ENCODE assay signal across 8 cellular contexts in genomic region chr19:13154241-13154778, GRCh38. TPM values are rescaled to one million over a fixed set of nuclear protein-coding genes. Genes with fewer than 3 reads are reported as not detected.
DNase-seq lines count a peak whose midpoint lies in the region; ATAC-seq and TF ChIP-seq lines count a peak whose summit lies in the region.

No MANE protein-coding gene starts in this region.

- DNase-seq in Ammon's horn (ENCODE audit: low spot score) (peak; percentile 72), H7 (peak; percentile 55), RPMI7951 (ENCODE audit: low read depth) (peak; percentile 86), globus pallidus (ENCODE audit: low spot score) (peak; percentile 56), osteoblast (ENCODE audit: insufficient read length, low spot score, missing footprints) (peak; percentile 96)
- peak; percentile 53 to 80 for DNase-seq in activated naive CD4-positive, alpha-beta T cell treated with anti-CD3 and anti-CD28 coated beads, Interleukin-2, amount 50 U/mL, for 72 hours (ENCODE audit: low spot score in 2 of 2)

- H3K36me3 ChIP-seq in H7 (replicated peaks; ENCODE audit: control insufficient read depth, insufficient read depth, low read length) (peaks cover 3% of the 10 kb centered on the region), osteoblast (ENCODE audit: insufficient read depth, low read length) (no peaks in the 10 kb centered on the region)

- peak overlapping the region; percentile 97 to 99 for H3K27ac Mint-ChIP-seq in activated naive CD4-positive, alpha-beta T cell treated with anti-CD3 and anti-CD28 coated beads, Interleukin-2, amount 50 U/mL, for 72 hours

- peaks cover 49% of the 10 kb centered on the region in 2 donors for H3K36me3 Mint-ChIP-seq in activated naive CD4-positive, alpha-beta T cell treated with anti-CD3 and anti-CD28 coated beads, Interleukin-2, amount 50 U/mL, for 72 hours

- no peak for TF ChIP-seq CTCF in osteoblast (IDR thresholded peaks at IDR 0.05; ENCODE audit: extremely low read depth, low read depth, low read length)

- H2AFZ ChIP-seq in osteoblast (ENCODE audit: low read length): no peak overlapping the region

- no peaks in the 10 kb centered on the region for H3K27me3 ChIP-seq in H7 (ENCODE audit: control insufficient read depth, insufficient read depth, low read length)
- no peaks in the 10 kb centered on the region for H3K27me3 ChIP-seq in osteoblast (ENCODE audit: insufficient read depth, low read length)

- peak overlapping the region; percentile 97 for H3K4me2 ChIP-seq in osteoblast (ENCODE audit: insufficient read depth, low read length)

- ATAC-seq in activated naive CD4-positive, alpha-beta T cell treated with anti-CD3 and anti-CD28 coated beads, Interleukin-2, amount 50 U/mL, for 72 hours: peak in 1 of 2 donors; percentile 2
- no peak for ATAC-seq in GM18868 (IDR thresholded peaks at IDR 0.05; ENCODE audit: unreplicated experiment)
- no peak for ATAC-seq in HG03280 (IDR thresholded peaks at IDR 0.05; ENCODE audit: unreplicated experiment)

- H3K4me3 ChIP-seq in H7 (ENCODE audit: insufficient read depth, low read depth, low read length): peak overlapping the region; percentile 99
- H3K4me3 ChIP-seq in osteoblast (ENCODE audit: insufficient read depth, low read length): peak overlapping the region; percentile 71

- no peaks in the 10 kb centered on the region for H3K9me3 ChIP-seq in osteoblast (ENCODE audit: low read depth, low read length)

- peaks cover 17% of the 10 kb centered on the region for H4K20me1 ChIP-seq in osteoblast (ENCODE audit: insufficient read depth, low read length)

- H3K4me1 ChIP-seq in osteoblast (ENCODE audit: insufficient read depth, low read length): peaks cover 29% of the 10 kb centered on the region

- peak overlapping the region; percentile 94 for H3K27ac ChIP-seq in osteoblast (ENCODE audit: low read depth, low read length)

- peaks cover 44% of the 10 kb centered on the region for H3K79me2 ChIP-seq in osteoblast (ENCODE audit: insufficient read depth, low read length)

- no peaks in the 10 kb centered on the region for H3K9me3 Mint-ChIP-seq in activated naive CD4-positive, alpha-beta T cell treated with anti-CD3 and anti-CD28 coated beads, Interleukin-2, amount 50 U/mL, for 72 hours

RNA-seq across cellular contexts. Expression of gene IER2, which starts 4.1 kb away (rescaled TPM):
- 34.5 and 56.4 TPM in 2 replicates for total RNA-seq in H7 (2014; rRNA removed; shearing (Covaris generic))
- 15.3 and 18.5 TPM in 2 replicates for total RNA-seq in RPMI7951 (2014; rRNA removed; shearing (Covaris generic))
- total RNA-seq in activated naive CD4-positive, alpha-beta T cell treated with anti-CD3 and anti-CD28 coated beads, Interleukin-2, amount 50 U/mL, for 72 hours: 100 to 1,000 TPM; 111 to 174 TPM
- 14.8 and 15.9 TPM in 2 replicates for total RNA-seq in osteoblast

RNA-seq across cellular contexts. Expression of gene STX10, which starts 4.1 kb away (rescaled TPM):
- 60.1 and 60.7 TPM in 2 replicates for total RNA-seq in H7 (2014; rRNA removed; shearing (Covaris generic))
- 136 and 162 TPM in 2 replicates for total RNA-seq in RPMI7951 (2014; rRNA removed; shearing (Covaris generic))
- 10 to 100 TPM; 67.2 to 77.1 TPM for total RNA-seq in activated naive CD4-positive, alpha-beta T cell treated with anti-CD3 and anti-CD28 coated beads, Interleukin-2, amount 50 U/mL, for 72 hours
- 78.4 and 81.1 TPM in 2 replicates for total RNA-seq in osteoblast

RNA-seq across cellular contexts. Expression of gene NACC1, which starts 36.2 kb away (rescaled TPM):
- 254 and 292 TPM in 2 replicates for total RNA-seq in H7 (2014; rRNA removed; shearing (Covaris generic))
- 27.9 and 28.0 TPM in 2 replicates for total RNA-seq in RPMI7951 (2014; rRNA removed; shearing (Covaris generic))
- total RNA-seq in activated naive CD4-positive, alpha-beta T cell treated with anti-CD3 and anti-CD28 coated beads, Interleukin-2, amount 50 U/mL, for 72 hours: 10 to 100 TPM; 56.0 to 67.0 TPM
- 53.9 and 62.5 TPM in 2 replicates for total RNA-seq in osteoblast

RNA-seq across cellular contexts. Expression of gene TRMT1, which starts 37.8 kb away (rescaled TPM):
- total RNA-seq in H7 (2014; rRNA removed; shearing (Covaris generic)): 81.5 and 89.1 TPM in 2 replicates
- 39.7 and 46.4 TPM in 2 replicates for total RNA-seq in RPMI7951 (2014; rRNA removed; shearing (Covaris generic))
- total RNA-seq in activated naive CD4-positive, alpha-beta T cell treated with anti-CD3 and anti-CD28 coated beads, Interleukin-2, amount 50 U/mL, for 72 hours: 10 to 100 TPM; 65.5 to 82.4 TPM
- total RNA-seq in osteoblast: 18.6 and 29.7 TPM in 2 replicates

RNA-seq across cellular contexts. Expression of gene LYL1, which starts 51.7 kb away (rescaled TPM):
- 1.5 and 1.7 TPM in 2 replicates for total RNA-seq in H7 (2014; rRNA removed; shearing (Covaris generic))
- total RNA-seq in RPMI7951 (2014; rRNA removed; shearing (Covaris generic)): 4.1 and 6.0 TPM in 2 replicates
- total RNA-seq in activated naive CD4-positive, alpha-beta T cell treated with anti-CD3 and anti-CD28 coated beads, Interleukin-2, amount 50 U/mL, for 72 hours: 1 to 10 TPM in 1 of 2 donors, under 1 TPM in 1; 0.71 to 3.2 TPM
- 0.29 and 0.36 TPM in 2 replicates for total RNA-seq in osteoblast
